Comparison of ENCODE assay signal across 8 cellular contexts in genomic region chr12:65740873-65741600, GRCh38.
DNase-seq lines count a peak whose midpoint lies in the region; ATAC-seq and TF ChIP-seq lines count a peak whose summit lies in the region.

No MANE protein-coding gene starts in this region.

- no peak overlapping the region for H3K27ac ChIP-seq in CD4-positive, alpha-beta T cell (ENCODE audit: low read depth, low read length)
- no peak overlapping the region for H3K27ac ChIP-seq in naive thymus-derived CD4-positive, alpha-beta T cell (ENCODE audit: low read depth, low read length)

- TF ChIP-seq CTCF in CD4-positive, alpha-beta T cell (IDR thresholded peaks at IDR 0.05) = no peak

- H3K9me3 ChIP-seq in CD4-positive, alpha-beta T cell (ENCODE audit: control insufficient read depth, low read length) = no peaks in the 10 kb centered on the region
- no peaks in the 10 kb centered on the region for H3K9me3 ChIP-seq in naive thymus-derived CD4-positive, alpha-beta T cell (ENCODE audit: control insufficient read depth in 2 of 3, low read length in 3 of 3)

- peak overlapping the region; percentile 51 for H3K4me3 ChIP-seq in H7 (ENCODE audit: insufficient read depth, low read depth, low read length)
- H3K4me3 ChIP-seq in naive thymus-derived CD4-positive, alpha-beta T cell (ENCODE audit: low read length) = peak overlapping the region; percentile 32

- H3K36me3 Mint-ChIP-seq in CD4-positive, alpha-beta T cell (ENCODE audit: low read depth) = no peaks in the 10 kb centered on the region
- H3K36me3 Mint-ChIP-seq in activated T-cell treated with anti-CD3 and anti-CD28 coated beads, Interleukin-2, amount 50 U/mL, for 24 hours (ENCODE audit: low read depth) = no peaks in the 10 kb centered on the region
- peaks cover 0 to 3% (median 0%) of the 10 kb centered on the region in 5 donors for H3K36me3 Mint-ChIP-seq in naive thymus-derived CD4-positive, alpha-beta T cell
- no peaks in the 10 kb centered on the region for H3K36me3 Mint-ChIP-seq in stimulated activated effector memory CD8-positive, alpha-beta T cell treated with anti-CD3 and anti-CD28 coated beads, Interleukin-12 subunit alpha, Interleukin-12 subunit beta, amount 100 ng/mL, for 72 hours

- H3K27ac Mint-ChIP-seq in CD4-positive, alpha-beta T cell = peak overlapping the region; percentile 43
- no peak overlapping the region for H3K27ac Mint-ChIP-seq in activated T-cell treated with anti-CD3 and anti-CD28 coated beads, Interleukin-2, amount 50 U/mL, for 24 hours
- H3K27ac Mint-ChIP-seq in naive thymus-derived CD4-positive, alpha-beta T cell = peak overlapping the region in 8 of 9 donors; percentile 4 to 88 (median 61)
- H3K27ac Mint-ChIP-seq in stimulated activated effector memory CD8-positive, alpha-beta T cell treated with anti-CD3 and anti-CD28 coated beads, Interleukin-12 subunit alpha, Interleukin-12 subunit beta, amount 100 ng/mL, for 72 hours = no peak overlapping the region

- no peaks in the 10 kb centered on the region for H3K9me3 Mint-ChIP-seq in CD4-positive, alpha-beta T cell
- no peaks in the 10 kb centered on the region for H3K9me3 Mint-ChIP-seq in activated T-cell treated with anti-CD3 and anti-CD28 coated beads, Interleukin-2, amount 50 U/mL, for 24 hours
- peaks cover 0 to 9% (median 0%) of the 10 kb centered on the region in 11 donors for H3K9me3 Mint-ChIP-seq in naive thymus-derived CD4-positive, alpha-beta T cell
- H3K9me3 Mint-ChIP-seq in stimulated activated effector memory CD8-positive, alpha-beta T cell treated with anti-CD3 and anti-CD28 coated beads, Interleukin-12 subunit alpha, Interleukin-12 subunit beta, amount 100 ng/mL, for 72 hours = peaks cover 3% of the 10 kb centered on the region

- CTCF ChIA-PET in CD4-positive, alpha-beta T cell (lab: Charles Lee) = no interaction called here
- CTCF ChIA-PET in naive thymus-derived CD4-positive, alpha-beta T cell (lab: Charles Lee) = no interaction called here

- H3K4me1 Mint-ChIP-seq in CD4-positive, alpha-beta T cell (ENCODE audit: low read depth) = peaks cover 14% of the 10 kb centered on the region
- H3K4me1 Mint-ChIP-seq in activated T-cell treated with anti-CD3 and anti-CD28 coated beads, Interleukin-2, amount 50 U/mL, for 24 hours (ENCODE audit: low read depth) = peaks cover 15% of the 10 kb centered on the region
- H3K4me1 Mint-ChIP-seq in naive thymus-derived CD4-positive, alpha-beta T cell = peaks cover 10 to 20% (median 14%) of the 10 kb centered on the region in 7 donors
- H3K4me1 Mint-ChIP-seq in stimulated activated effector memory CD8-positive, alpha-beta T cell treated with anti-CD3 and anti-CD28 coated beads, Interleukin-12 subunit alpha, Interleukin-12 subunit beta, amount 100 ng/mL, for 72 hours = peaks cover 5% of the 10 kb centered on the region

- H3K4me1 ChIP-seq in naive thymus-derived CD4-positive, alpha-beta T cell (ENCODE audit: control insufficient read depth in 2 of 2, insufficient read depth in 2 of 2, low read length in 2 of 2) = no peaks in the 10 kb centered on the region

- POLR2A ChIA-PET in CD4-positive, alpha-beta T cell (lab: Charles Lee) = no interaction called here
- POLR2A ChIA-PET in naive thymus-derived CD4-positive, alpha-beta T cell (lab: Charles Lee) = no interaction called here

- ATAC-seq in CD4-positive, alpha-beta T cell (ENCODE audit: poor library complexity) = peak; percentile 71
- peak; percentile 82 for ATAC-seq in naive thymus-derived CD4-positive, alpha-beta T cell
- peak; percentile 69 for ATAC-seq in stimulated activated effector memory CD8-positive, alpha-beta T cell treated with anti-CD3 and anti-CD28 coated beads, Interleukin-12 subunit alpha, Interleukin-12 subunit beta, amount 100 ng/mL, for 72 hours

- H3K36me3 ChIP-seq in H7 (replicated peaks; ENCODE audit: control insufficient read depth, insufficient read depth, low read length) = no peaks in the 10 kb centered on the region
- H3K36me3 ChIP-seq in naive thymus-derived CD4-positive, alpha-beta T cell (ENCODE audit: control insufficient read depth in 2 of 3, insufficient read depth in 3 of 3, low read length in 3 of 3) = no peaks in the 10 kb centered on the region

- peaks cover 4% of the 10 kb centered on the region for H3K27me3 ChIP-seq in CD4-positive, alpha-beta T cell (ENCODE audit: control insufficient read depth, insufficient read depth, low read length)
- H3K27me3 ChIP-seq in H7 (ENCODE audit: control insufficient read depth, insufficient read depth, low read length) = peaks cover 2% of the 10 kb centered on the region; the same call in 1 of the 2 replicates
- no peaks in the 10 kb centered on the region for H3K27me3 ChIP-seq in naive thymus-derived CD4-positive, alpha-beta T cell (ENCODE audit: control insufficient read depth in 2 of 2, insufficient read depth in 2 of 2, low read length in 2 of 2)

- intact Hi-C loops in CD4-positive, alpha-beta T cell (cut with DNase I, micrococcal nuclease) = no loop called here
- intact Hi-C loops in naive thymus-derived CD4-positive, alpha-beta T cell (cut with micrococcal nuclease) = loop anchor here in 1 of 2 donors (5.0 kb wide), 2 partner anchors 426 to 569 kb away; partner anchors contain the start of gene TMBIM4

- H3K27me3 Mint-ChIP-seq in CD4-positive, alpha-beta T cell = peaks cover 33% of the 10 kb centered on the region
- peaks cover 45% of the 10 kb centered on the region for H3K27me3 Mint-ChIP-seq in activated T-cell treated with anti-CD3 and anti-CD28 coated beads, Interleukin-2, amount 50 U/mL, for 24 hours
- peaks cover 14 to 43% (median 25%) of the 10 kb centered on the region in 5 donors for H3K27me3 Mint-ChIP-seq in naive thymus-derived CD4-positive, alpha-beta T cell

- peak overlapping the region; percentile 87 for H3K4me3 Mint-ChIP-seq in CD4-positive, alpha-beta T cell
- H3K4me3 Mint-ChIP-seq in activated T-cell treated with anti-CD3 and anti-CD28 coated beads, Interleukin-2, amount 50 U/mL, for 24 hours = peak overlapping the region; percentile 63
- H3K4me3 Mint-ChIP-seq in naive thymus-derived CD4-positive, alpha-beta T cell = peak overlapping the region; percentile 33 to 89 (median 82)
- peak overlapping the region; percentile 50 for H3K4me3 Mint-ChIP-seq in stimulated activated effector memory CD8-positive, alpha-beta T cell treated with anti-CD3 and anti-CD28 coated beads, Interleukin-12 subunit alpha, Interleukin-12 subunit beta, amount 100 ng/mL, for 72 hours

- DNase-seq in CD4-positive, alpha-beta T cell = peak; percentile 16 to 63 (median 36)
- DNase-seq in H7 = peak; percentile 97
- DNase-seq in NCI-H526 treated with DMSO at 0.1 percent for 48 hours (lab: John Stamatoyannopoulos, UW) = peak; percentile 5
- peak; percentile 82 for DNase-seq in activated T-cell treated with anti-CD3 and anti-CD28 coated beads, Interleukin-2, amount 50 U/mL, for 24 hours
- peak; percentile 73 for DNase-seq in fibroblast of gingiva (ENCODE audit: low read depth)
- peak; percentile 37 to 74 (median 50) for DNase-seq in naive thymus-derived CD4-positive, alpha-beta T cell
- peak; percentile 8 to 58 for DNase-seq in stimulated activated effector memory CD8-positive, alpha-beta T cell treated with anti-CD3 and anti-CD28 coated beads, Interleukin-12 subunit alpha, Interleukin-12 subunit beta, amount 100 ng/mL, for 72 hours (ENCODE audit: low spot score in 2 of 2)
- no peak for DNase-seq in superior temporal gyrus (ENCODE audit: extremely low spot score)

Comparison
In these comparisons a context has a peak if more than half of its experiments do, and no peak if none do; other contexts are left out.
1. H3K27ac Mint-ChIP-seq: peak in CD4-positive, alpha-beta T cell (single experiment) and naive thymus-derived CD4-positive, alpha-beta T cell (8 of 9); none in activated T-cell treated with anti-CD3 and anti-CD28 coated beads, Interleukin-2, amount 50 U/mL, for 24 hours (single experiment) and stimulated activated effector memory CD8-positive, alpha-beta T cell treated with anti-CD3 and anti-CD28 coated beads, Interleukin-12 subunit alpha, Interleukin-12 subunit beta, amount 100 ng/mL, for 72 hours (single experiment).
2. Peak in every context shown above with its lines, with median percentiles within 50 percentile points of each other: ATAC-seq and H3K4me3 Mint-ChIP-seq.